ENCODE assay signal across 13 cellular contexts in the genomic region with DNA sequence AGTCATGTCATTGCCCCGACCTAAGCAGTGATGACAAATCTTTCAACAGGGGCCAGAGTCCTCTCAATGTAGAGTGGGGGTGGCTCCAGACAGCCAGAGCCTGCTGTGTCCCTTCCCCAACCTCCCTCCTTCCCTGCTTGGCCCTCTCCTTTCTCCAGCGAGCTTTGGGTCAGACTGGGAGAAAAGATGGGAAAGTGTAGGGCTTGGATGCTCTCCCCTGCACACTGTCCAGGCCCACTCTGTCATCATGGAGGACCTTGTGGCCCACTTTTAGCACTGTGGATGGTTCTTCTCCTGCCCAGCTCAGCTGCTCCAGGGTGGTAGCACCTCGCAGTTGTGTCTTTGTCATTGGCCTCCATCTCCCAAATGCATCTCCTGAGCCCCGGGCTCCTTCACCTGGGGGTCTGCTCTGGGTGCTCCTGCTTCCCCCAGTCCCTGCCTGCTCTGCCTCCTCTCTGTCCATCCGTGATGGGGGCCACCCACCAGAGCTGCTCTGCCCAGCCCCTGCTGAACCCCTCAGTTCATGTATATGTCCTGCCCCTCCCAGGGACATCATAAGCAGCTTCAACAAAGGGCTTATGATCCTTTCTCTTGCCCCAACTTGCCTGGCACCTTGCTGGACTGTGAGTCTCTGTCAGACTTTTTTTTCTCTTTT. TPM values are rescaled to one million over a fixed set of nuclear protein-coding genes. Genes with fewer than 3 reads are reported as not detected.
DNase-seq lines count a peak whose midpoint lies in the region; ATAC-seq, FAIRE-seq and TF ChIP-seq lines count a peak whose summit lies in the region.
"Had no signal": no experiment of that assay in that cellular context is flagged by ENCODE, and none has a peak within 500 bp of the region (broad histone marks: within the 10 kb centered on the region; RNA-seq: fewer than 3 reads in every experiment).

No MANE protein-coding gene starts in this region.

- H2BK5ac ChIP-seq in H1 (ENCODE audit: low read depth, low read length) (no peak overlapping the region), mesenchymal stem cell (ENCODE audit: low read depth, low read length, poor library complexity, severe bottlenecking) (peak overlapping the region; percentile 98)

- H4K91ac ChIP-seq in H1 (replicated peaks; ENCODE audit: insufficient read length, low read length) = no peak overlapping the region
- H4K91ac ChIP-seq in mesenchymal stem cell (ENCODE audit: low read length) = peak overlapping the region; percentile 82

- H3K4me1 Mint-ChIP-seq in activated CD8-positive, alpha-beta memory T cell treated with anti-CD3 and anti-CD28 coated beads, Interleukin-2, amount 10 ng/mL, durations not matched to agents 7 days and 5 days = no peaks in the 10 kb centered on the region

- TF ChIP-seq CTCF in H1 (IDR thresholded peaks at IDR 0.05; ENCODE audit: control extremely low read depth in 1 of 3, insufficient read depth in 1 of 3, low read depth in 1 of 3, low read length in 3 of 3) = no peak

- no peak for FAIRE-seq in H1 (lab: Jason Lieb, UNC)
- FAIRE-seq: TTC549 had no signal

- no peak overlapping the region for H3K4me2 ChIP-seq in H1 (ENCODE audit: insufficient read depth in 1 of 2, low read depth in 2 of 2, low read length in 2 of 2)
- no peak overlapping the region for H3K4me2 ChIP-seq in mesenchymal stem cell (ENCODE audit: low read length, poor library complexity, severe bottlenecking)

- H2AK5ac ChIP-seq in H1 (ENCODE audit: low read depth, low read length) (no peak overlapping the region), mesenchymal stem cell (ENCODE audit: low read length, severe bottlenecking) (peak overlapping the region; percentile 100)

- DNase-seq in MG63 (peak; percentile 23), H1 (ENCODE audit: low read depth in 1 of 2, low spot score in 2 of 2) (no peak), mesenchymal stem cell (no peak), substantia nigra (lab: John Stamatoyannopoulos, UW) (no peak), amygdala (lab: John Stamatoyannopoulos, UW) (no peak), ecto neural progenitor cell (ENCODE audit: low spot score) (no peak)
- DNase-seq in stimulated activated naive CD8-positive, alpha-beta T cell treated with anti-CD3 and anti-CD28 coated beads, Interleukin-15, Interleukin-2, amounts not matched to agents 100 U/mL and 50 U/mL, for 24 hours = no peak
- DNase-seq in activated CD8-positive, alpha-beta memory T cell treated with anti-CD3 and anti-CD28 coated beads, Interleukin-2, amount 10 ng/mL, durations not matched to agents 7 days and 5 days = no peak
- DNase-seq: activated T-cell treated with anti-CD3 and anti-CD28 coated beads, Interleukin-2, amount 50 U/mL, for 24 hours; stimulated activated CD8-positive, alpha-beta memory T cell treated with anti-CD3 and anti-CD28 coated beads, Interleukin-4, amount 100 ng/mL, for 48 hours had no signal

- no peak for TF ChIP-seq POLR2A in H1 (IDR thresholded peaks at IDR 0.05; ENCODE audit: control extremely low read depth in 1 of 2, low read depth in 2 of 2, low read length in 2 of 2)

- no peaks in the 10 kb centered on the region for H3K36me3 ChIP-seq in MG63
- H3K36me3 ChIP-seq in H1 (ENCODE audit: control insufficient read depth in 2 of 4, insufficient read depth in 4 of 4, low read length in 3 of 4) = no peaks in the 10 kb centered on the region
- H3K36me3 ChIP-seq in mesenchymal stem cell (ENCODE audit: control insufficient read depth in 1 of 2, insufficient read depth in 2 of 2, low read depth in 1 of 2, low read length in 2 of 2) = no peaks in the 10 kb centered on the region

- H2BK20ac ChIP-seq in H1 (ENCODE audit: low read length) = no peak overlapping the region

- no peak for ATAC-seq in stimulated activated naive CD8-positive, alpha-beta T cell treated with anti-CD3 and anti-CD28 coated beads, Interleukin-15, Interleukin-2, amounts not matched to agents 100 U/mL and 50 U/mL, for 24 hours
- no peak for ATAC-seq in activated CD8-positive, alpha-beta memory T cell treated with anti-CD3 and anti-CD28 coated beads, Interleukin-2, amount 10 ng/mL, durations not matched to agents 7 days and 5 days

- H4K8ac ChIP-seq in H1 (ENCODE audit: extremely low read depth, insufficient read depth, low read length) (peak overlapping the region; percentile 71; the same call in 1 of the 2 replicates), mesenchymal stem cell (ENCODE audit: low read length) (peak overlapping the region; percentile 89)

- H3K27ac ChIP-seq in H1 (ENCODE audit: low read depth, low read length) (no peak overlapping the region), mesenchymal stem cell (ENCODE audit: low read length, poor library complexity, severe bottlenecking) (peak overlapping the region; percentile 98), substantia nigra (ENCODE audit: low read depth, low read length, poor library complexity, severe bottlenecking) (peak overlapping the region; percentile 40)
- H3K27ac ChIP-seq: C4-2B had no signal

- TF ChIP-seq RAD21 in H1 (IDR thresholded peaks at IDR 0.05 in 1 of 2, conservative IDR thresholded peaks at IDR 0.05 in 1 of 2; ENCODE audit: low read depth in 2 of 2, low read length in 2 of 2) = no peak

- no peaks in the 10 kb centered on the region for H4K20me1 ChIP-seq in H1 (replicated peaks in 1 of 2; ENCODE audit: control insufficient read depth in 1 of 2, insufficient read depth in 2 of 2, low read length in 2 of 2)

- H3K9ac ChIP-seq in H1 (replicated peaks in 1 of 4; ENCODE audit: extremely low read depth in 1 of 4, low read depth in 3 of 4, low read length in 3 of 4) = no peak overlapping the region
- peak overlapping the region; percentile 90 for H3K9ac ChIP-seq in mesenchymal stem cell (ENCODE audit: low read length)

- H3K79me1 ChIP-seq in H1 (ENCODE audit: low read depth, low read length) (no peaks in the 10 kb centered on the region), mesenchymal stem cell (replicated peaks; ENCODE audit: low read length, poor library complexity, severe bottlenecking) (no peaks in the 10 kb centered on the region)

- H3K4me3 ChIP-seq in MG63 (peak overlapping the region; percentile 37; the same call in 1 of the 2 replicates), H1 (ENCODE audit: extremely low read depth in 1 of 4, insufficient read depth in 2 of 4, low read depth in 3 of 4, low read length in 4 of 4) (no peak overlapping the region), mesenchymal stem cell (ENCODE audit: insufficient read depth in 1 of 2, low read depth in 1 of 2, low read length in 2 of 2) (peak overlapping the region in 1 of 2 experiments; percentile 13)
- H3K4me3 ChIP-seq: GM12878 had no signal

- H2BK120ac ChIP-seq in H1 (replicated peaks; ENCODE audit: low read depth, low read length) (no peak overlapping the region), mesenchymal stem cell (ENCODE audit: low read depth, low read length) (no peak overlapping the region)

- CTCF ChIA-PET in H1 (lab: Charles Lee; ENCODE audit: partially characterized antibody) = interaction anchor here (0.6 to 4.5 kb wide), 5 partner anchors 11 to 148 kb away, joined by 3 to 36 read pairs (median 3); no protein-coding TSS in a partner anchor
- CTCF ChIA-PET in activated CD8-positive, alpha-beta memory T cell treated with anti-CD3 and anti-CD28 coated beads, Interleukin-2, amount 10 ng/mL, durations not matched to agents 7 days and 5 days (lab: Charles Lee) = no interaction called here

- peak overlapping the region; percentile 78; the same call in 1 of the 2 replicates for H2AFZ ChIP-seq in H1 (ENCODE audit: low read length)
- H2AFZ ChIP-seq in mesenchymal stem cell (ENCODE audit: low read depth, low read length) = peak overlapping the region; percentile 1

- H3K4me3 Mint-ChIP-seq in activated CD8-positive, alpha-beta memory T cell treated with anti-CD3 and anti-CD28 coated beads, Interleukin-2, amount 10 ng/mL, durations not matched to agents 7 days and 5 days = no peak overlapping the region
- H3K4me3 Mint-ChIP-seq: activated T-cell treated with anti-CD3 and anti-CD28 coated beads, Interleukin-2, amount 50 U/mL, for 24 hours had no signal

- H3K27me3 ChIP-seq in MG63 (no peaks in the 10 kb centered on the region), H1 (replicated peaks in 1 of 4; ENCODE audit: control insufficient read depth in 3 of 4, extremely low read depth in 1 of 4, insufficient read depth in 3 of 4, low read length in 3 of 4) (no peaks in the 10 kb centered on the region), mesenchymal stem cell (ENCODE audit: control insufficient read depth in 1 of 2, insufficient read depth in 1 of 2, low read length in 2 of 2) (no peaks in the 10 kb centered on the region)

- H3K14ac ChIP-seq in H1 (ENCODE audit: insufficient read length) = no peak overlapping the region
- peak overlapping the region in 1 of 2 experiments; percentile 83 for H3K14ac ChIP-seq in mesenchymal stem cell (ENCODE audit: low read length in 2 of 2)

- peaks cover 2% of the 10 kb centered on the region for H3K9me3 Mint-ChIP-seq in activated CD8-positive, alpha-beta memory T cell treated with anti-CD3 and anti-CD28 coated beads, Interleukin-2, amount 10 ng/mL, durations not matched to agents 7 days and 5 days (ENCODE audit: low read depth)
- H3K9me3 Mint-ChIP-seq: activated T-cell treated with anti-CD3 and anti-CD28 coated beads, Interleukin-2, amount 50 U/mL, for 24 hours had no signal

- H3K27me3 Mint-ChIP-seq in activated CD8-positive, alpha-beta memory T cell treated with anti-CD3 and anti-CD28 coated beads, Interleukin-2, amount 10 ng/mL, durations not matched to agents 7 days and 5 days = peaks cover 31% of the 10 kb centered on the region

- 81% methylated on average over 5 of the region's 5 CpGs; no CpG with 5 or more reads in 1 of the 2 experiments for WGBS in H1 (ENCODE audit: extremely low coverage in 1 of 2, insufficient coverage in 1 of 2, insufficient read length in 1 of 2, insufficient replicate concordance in 2 of 2, low coverage in 1 of 2, low lambda C conversion rate in 2 of 2, missing lambda C conversion rate in 1 of 2), 2 experiments
- 80% methylated on average over 5 of the region's 5 CpGs for WGBS in mesenchymal stem cell

- H2BK15ac ChIP-seq in H1 (ENCODE audit: low read length) (no peak overlapping the region), mesenchymal stem cell (ENCODE audit: low read depth, poor library complexity, severe bottlenecking) (peak overlapping the region; percentile 1)

- H2BK12ac ChIP-seq in H1 (ENCODE audit: low read depth, low read length) = no peak overlapping the region
- peak overlapping the region; percentile 78 to 98 for H2BK12ac ChIP-seq in mesenchymal stem cell (ENCODE audit: low read length in 2 of 2)

- H3K79me2 ChIP-seq in H1 (ENCODE audit: control insufficient read depth in 1 of 2, insufficient read depth in 2 of 2, low read length in 2 of 2) = no peaks in the 10 kb centered on the region

- H3K18ac ChIP-seq in H1 (ENCODE audit: extremely low read depth, low read length) (no peak overlapping the region), mesenchymal stem cell (ENCODE audit: low read depth in 1 of 2, low read length in 2 of 2) (peak overlapping the region; percentile 77 to 80)

- POLR2A ChIA-PET in H1 (lab: Charles Lee; ENCODE audit: partially characterized antibody) = no interaction called here

- no peak overlapping the region for H4K5ac ChIP-seq in H1 (ENCODE audit: insufficient read length, low read depth, low read length)

- no peaks in the 10 kb centered on the region for H3K23me2 ChIP-seq in H1 (ENCODE audit: low read depth, low read length)

- H3K36me3 Mint-ChIP-seq in activated CD8-positive, alpha-beta memory T cell treated with anti-CD3 and anti-CD28 coated beads, Interleukin-2, amount 10 ng/mL, durations not matched to agents 7 days and 5 days = no peaks in the 10 kb centered on the region

- H3K27ac Mint-ChIP-seq in activated CD8-positive, alpha-beta memory T cell treated with anti-CD3 and anti-CD28 coated beads, Interleukin-2, amount 10 ng/mL, durations not matched to agents 7 days and 5 days = no peak overlapping the region
- H3K27ac Mint-ChIP-seq: activated T-cell treated with anti-CD3 and anti-CD28 coated beads, Interleukin-2, amount 50 U/mL, for 24 hours had no signal

- peaks cover 3% of the 10 kb centered on the region; the same call in 1 of the 2 replicates for H3K9me3 ChIP-seq in MG63
- no peaks in the 10 kb centered on the region for H3K9me3 ChIP-seq in H1 (ENCODE audit: insufficient read depth in 2 of 2, low read depth in 1 of 2, low read length in 1 of 2)
- peaks cover 3% of the 10 kb centered on the region for H3K9me3 ChIP-seq in mesenchymal stem cell (ENCODE audit: control insufficient read depth, low read length)

- H3K4me1 ChIP-seq in H1 (replicated peaks in 1 of 4; ENCODE audit: control insufficient read depth in 3 of 4, insufficient read depth in 4 of 4, low read length in 3 of 4) = peaks cover 0 to 7% (median 1%) of the 10 kb centered on the region in 4 experiments; a peak in 3 of 7 replicates
- peaks cover 22% of the 10 kb centered on the region for H3K4me1 ChIP-seq in mesenchymal stem cell (ENCODE audit: control insufficient read depth, insufficient read depth, low read depth, low read length)

- H3K23ac ChIP-seq in H1 (ENCODE audit: insufficient read length) (no peak overlapping the region), mesenchymal stem cell (ENCODE audit: low read length in 2 of 2) (peak overlapping the region in 1 of 2 experiments; percentile 2)

- H3K56ac ChIP-seq in H1 (replicated peaks; ENCODE audit: insufficient read length, low read depth, low read length) = no peak overlapping the region

- no peak for TF ChIP-seq EP300 in H1 (IDR thresholded peaks at IDR 0.05; ENCODE audit: borderline replicate concordance in 1 of 2, low read depth in 2 of 2, low read length in 2 of 2)

- H3K4ac ChIP-seq in H1 (replicated peaks; ENCODE audit: insufficient read length, low read depth, low read length) = no peak overlapping the region
- peak overlapping the region; percentile 84 to 95 for H3K4ac ChIP-seq in mesenchymal stem cell (ENCODE audit: low read depth in 1 of 2, low read length in 2 of 2)

RNA-seq across cellular contexts. Expression of gene BTBD16, which starts 37.5 kb away (rescaled TPM):
- not detected in 2 replicates for total RNA-seq in MG63 (2014; rRNA removed; shearing (Covaris generic); ENCODE audit: low replicate concordance)
- not detected in 2 replicates for total RNA-seq in H1 (2021; fragmentation: NEBNext Ultra II Directional; extraction: Animal tissue kit (Norgen Biotek cat#: 25700))
- polyA plus RNA-seq in H1 (2011; rRNA removed) = 0.05 TPM in 1 of 2 replicates, not detected in the other
- 0.06 TPM for polyA plus RNA-seq in H1 (2011; cell fraction: cytosol; rRNA removed)
- not detected for polyA plus RNA-seq in H1 (2011; cell fraction: nucleus; rRNA removed)
- 0.27 TPM in 1 of 4 replicates, not detected in the others for polyA plus RNA-seq in H1 (2012, experiment 1 of 2)
- not detected for polyA plus RNA-seq in H1 (2012, experiment 2 of 2)
- polyA plus RNA-seq in H1 (2013, experiment 1 of 2) = 0.02 TPM
- polyA plus RNA-seq in H1 (2013, experiment 2 of 2) = 0.06 TPM
- 0.13 TPM in 1 of 2 replicates, not detected in the other for polyA minus RNA-seq in H1 (2011; rRNA and poly(A)+ RNA removed)
- not detected for polyA minus RNA-seq in H1 (2011; cell fraction: cytosol; rRNA and poly(A)+ RNA removed)
- not detected for polyA minus RNA-seq in H1 (2011; cell fraction: nucleus; rRNA and poly(A)+ RNA removed)
- polyA plus RNA-seq in mesenchymal stem cell (2013, experiment 1 of 2) = not detected
- not detected for polyA plus RNA-seq in mesenchymal stem cell (2013, experiment 2 of 2)
- total RNA-seq in activated CD8-positive, alpha-beta memory T cell treated with anti-CD3 and anti-CD28 coated beads, Interleukin-2, amount 10 ng/mL, durations not matched to agents 7 days and 5 days = not detected
- total RNA-seq: GM12878 had no signal
